18 cellular contexts compared by ENCODE assay signal in genomic region chr19:11320278-11320995, GRCh38. TPM values are rescaled to one million over a fixed set of nuclear protein-coding genes. Genes with fewer than 3 reads are reported as not detected.
"Had no signal": no experiment of that assay in that cellular context is flagged by ENCODE, and none has a peak within 500 bp of the region (broad histone marks: within the 10 kb centered on the region; RNA-seq: fewer than 3 reads in every experiment).

No MANE protein-coding gene starts in this region.

RNA-seq across cellular contexts. Expression of gene TSPAN16, which starts 24.5 kb away (rescaled TPM):
- total RNA-seq: activated B cell treated with CpG ODN at 0.5 μM for 24 hours; activated CD4-positive, alpha-beta memory T cell treated with anti-CD3 and anti-CD28 coated beads for 36 hours; activated naive CD4-positive, alpha-beta T cell treated with anti-CD3 and anti-CD28 coated beads, Interleukin-2, amount 50 U/mL, for 72 hours; activated T-helper 1 cell treated with anti-CD3 and anti-CD28 coated beads, Interleukin-12 subunit alpha, Interleukin-12 subunit beta, Interleukin-2, Interleukin-4 antibody, amounts not matched to agents 30 ng/mL and 10 ng/mL and 1 ng/mL, durations not matched to agents 14 hours and 24 hours and 36 hours; adrenal gland; astrocyte; breast epithelium; endothelial cell of umbilical vein; esophagus muscularis mucosa; gastroesophageal sphincter; heart left ventricle; kidney; left lobe of liver; mammary epithelial cell; ovary; psoas muscle; stomach; temporal lobe had no signal
